12 cellular contexts compared by ENCODE assay signal in genomic region chr11:6391548-6392134, GRCh38. TPM values are rescaled to one million over a fixed set of nuclear protein-coding genes. Genes with fewer than 3 reads are reported as not detected.
A peak's percentile ranks its signal among the peaks of the same experiment; 100 is the strongest.
DNase-seq lines count a peak whose midpoint lies in the region; ATAC-seq, FAIRE-seq and TF ChIP-seq lines count a peak whose summit lies in the region.
"Had no signal": no experiment of that assay in that cellular context is flagged by ENCODE, and none has a peak within 500 bp of the region (broad histone marks: within the 10 kb centered on the region; RNA-seq: fewer than 3 reads in every experiment).

No MANE protein-coding gene starts in this region.

- H3K4me1 Mint-ChIP-seq in activated naive CD8-positive, alpha-beta T cell treated with anti-CD3 and anti-CD28 coated beads, Interleukin-2, amount 10 ng/mL, durations not matched to agents 7 days and 5 days: peaks cover 34% of the 10 kb centered on the region
- H3K4me1 Mint-ChIP-seq in memory B cell (peaks cover 21% of the 10 kb centered on the region), type B pancreatic cell (ENCODE audit: unreplicated experiment) (peaks cover 30% of the 10 kb centered on the region)

- intact Hi-C loops in heart right ventricle (cut with DNase I) (loop anchor here in 1 of 10 donors (10.0 kb wide), 1 partner anchor 293 kb away; the partner anchor contains the start of gene MRPL17), left cardiac atrium (cut with DNase I) (no loop called here)

- DNase-seq in heart right ventricle: no peak
- no peak for DNase-seq in left cardiac atrium
- no peak for DNase-seq in activated naive CD8-positive, alpha-beta T cell treated with anti-CD3 and anti-CD28 coated beads, Interleukin-2, amount 10 ng/mL, durations not matched to agents 7 days and 5 days
- no peak for DNase-seq in memory B cell (ENCODE audit: low spot score in 2 of 2)
- no peak for DNase-seq in type B pancreatic cell (ENCODE audit: extremely low spot score, unreplicated experiment)
- DNase-seq in RCC 7860 (ENCODE audit: low spot score): no peak
- DNase-seq in T1000 (lab: John Stamatoyannopoulos, UW): no peak
- DNase-seq: DMS 273 treated with DMSO at 0.1 percent for 48 hours, NCI-H1436 treated with DMSO at 0.1 percent for 48 hours, SW 1271 had no signal

- no peak overlapping the region for H3K27ac Mint-ChIP-seq in activated naive CD8-positive, alpha-beta T cell treated with anti-CD3 and anti-CD28 coated beads, Interleukin-2, amount 10 ng/mL, durations not matched to agents 7 days and 5 days
- H3K27ac Mint-ChIP-seq in memory B cell: no peak overlapping the region
- H3K27ac Mint-ChIP-seq in type B pancreatic cell: no peak overlapping the region

- H3K36me3 ChIP-seq in heart right ventricle: peaks cover 0 to 41% (median 0%) of the 10 kb centered on the region in 9 donors
- H3K36me3 ChIP-seq: HAP-1 had no signal

- H3K27me3 Mint-ChIP-seq in activated naive CD8-positive, alpha-beta T cell treated with anti-CD3 and anti-CD28 coated beads, Interleukin-2, amount 10 ng/mL, durations not matched to agents 7 days and 5 days: no peaks in the 10 kb centered on the region
- H3K27me3 Mint-ChIP-seq in memory B cell: no peaks in the 10 kb centered on the region
- no peaks in the 10 kb centered on the region for H3K27me3 Mint-ChIP-seq in type B pancreatic cell

- H3K9me3 ChIP-seq in heart right ventricle: no peaks in the 10 kb centered on the region
- H3K9me3 ChIP-seq: HAP-1 had no signal

- H3K36me3 Mint-ChIP-seq in activated naive CD8-positive, alpha-beta T cell treated with anti-CD3 and anti-CD28 coated beads, Interleukin-2, amount 10 ng/mL, durations not matched to agents 7 days and 5 days: peaks cover 22% of the 10 kb centered on the region
- H3K36me3 Mint-ChIP-seq in memory B cell (peaks cover 4% of the 10 kb centered on the region), type B pancreatic cell (no peaks in the 10 kb centered on the region)

- TF ChIP-seq CTCF in heart right ventricle (IDR thresholded peaks at IDR 0.05): no peak
- TF ChIP-seq CTCF in type B pancreatic cell (conservative IDR thresholded peaks at IDR 0.05): no peak

- H3K9me3 Mint-ChIP-seq in activated naive CD8-positive, alpha-beta T cell treated with anti-CD3 and anti-CD28 coated beads, Interleukin-2, amount 10 ng/mL, durations not matched to agents 7 days and 5 days: no peaks in the 10 kb centered on the region
- H3K9me3 Mint-ChIP-seq in memory B cell: no peaks in the 10 kb centered on the region
- H3K9me3 Mint-ChIP-seq in type B pancreatic cell: no peaks in the 10 kb centered on the region

- peaks cover 5 to 28% (median 22%) of the 10 kb centered on the region in 9 donors for H3K4me1 ChIP-seq in heart right ventricle

- FAIRE-seq in RCC 7860 (lab: Jason Lieb, UNC): no peak

- POLR2A ChIA-PET in activated naive CD8-positive, alpha-beta T cell treated with anti-CD3 and anti-CD28 coated beads, Interleukin-2, amount 10 ng/mL, durations not matched to agents 7 days and 5 days (lab: Charles Lee): interaction anchor here (0.6 to 7.0 kb wide), 8 partner anchors 10 to 227 kb away, joined by 3 to 140 read pairs (median 8); partner anchors contain the start of genes APBB1, ARFIP2, TIMM10B and TPP1

- peak overlapping the region in 1 of 10 donors; percentile 96 for H3K27ac ChIP-seq in heart right ventricle

- ATAC-seq in heart right ventricle: no peak
- no peak for ATAC-seq in left cardiac atrium
- ATAC-seq in activated naive CD8-positive, alpha-beta T cell treated with anti-CD3 and anti-CD28 coated beads, Interleukin-2, amount 10 ng/mL, durations not matched to agents 7 days and 5 days (ENCODE audit: low read depth): no peak
- ATAC-seq in memory B cell (ENCODE audit: low read depth): no peak
- ATAC-seq in GM21717 (IDR thresholded peaks at IDR 0.05; ENCODE audit: unreplicated experiment): no peak

- H3K4me3 ChIP-seq in heart right ventricle: peak overlapping the region in 9 of 10 donors; percentile 67 to 98 (median 82)

- H3K4me3 Mint-ChIP-seq in activated naive CD8-positive, alpha-beta T cell treated with anti-CD3 and anti-CD28 coated beads, Interleukin-2, amount 10 ng/mL, durations not matched to agents 7 days and 5 days: peak overlapping the region; percentile 96
- peak overlapping the region; percentile 97 for H3K4me3 Mint-ChIP-seq in memory B cell
- peak overlapping the region; percentile 39 for H3K4me3 Mint-ChIP-seq in type B pancreatic cell

- H3K27me3 ChIP-seq in heart right ventricle: no peaks in the 10 kb centered on the region

- 92 to 94% methylated on average over 18 of the region's 18 CpGs for WGBS in heart right ventricle, 2 donors

RNA-seq across cellular contexts. Expression of gene SMPD1, which starts 1.4 kb away (rescaled TPM):
- total RNA-seq in heart right ventricle: 10 to 100 TPM; 57.4 to 88.1 (median 67.6) TPM
- polyA plus RNA-seq in heart right ventricle: 10 to 100 TPM; 53.8 to 62.1 TPM
- 10 to 100 TPM; 50.8 to 56.3 TPM for total RNA-seq in left cardiac atrium
- 10 to 100 TPM; 40.7 to 42.6 TPM for total RNA-seq in activated naive CD8-positive, alpha-beta T cell treated with anti-CD3 and anti-CD28 coated beads, Interleukin-2, amount 10 ng/mL, durations not matched to agents 7 days and 5 days
- 31.6 and 50.0 TPM in 2 replicates for total RNA-seq in type B pancreatic cell (ENCODE audit: low replicate concordance)

RNA-seq across cellular contexts. Expression of gene APBB1, which starts 27.3 kb away (rescaled TPM):
- total RNA-seq in heart right ventricle (10 to 100 TPM; 54.3 to 93.3 (median 65.2) TPM), left cardiac atrium (10 to 100 TPM; 65.5 to 75.9 TPM), type B pancreatic cell (ENCODE audit: low replicate concordance) (38.4 and 61.6 TPM in 2 replicates)
- polyA plus RNA-seq in heart right ventricle: 10 to 100 TPM; 86.1 to 90.6 TPM
- 10 to 100 TPM; 64.0 to 69.2 TPM for total RNA-seq in activated naive CD8-positive, alpha-beta T cell treated with anti-CD3 and anti-CD28 coated beads, Interleukin-2, amount 10 ng/mL, durations not matched to agents 7 days and 5 days

RNA-seq across cellular contexts. Expression of gene HPX, which starts 49.1 kb away (rescaled TPM):
- total RNA-seq in heart right ventricle (under 1 TPM in 5 of 10 donors, not detected in 5; 0.33 to 0.55 (median 0.40) TPM), left cardiac atrium (1 to 10 TPM in 1 of 2 donors, under 1 TPM in 1; 0.38 to 1.0 TPM), type B pancreatic cell (ENCODE audit: low replicate concordance) (1.5 and 1.9 TPM in 2 replicates)
- under 1 TPM; 0.22 to 0.73 TPM for polyA plus RNA-seq in heart right ventricle
- total RNA-seq in activated naive CD8-positive, alpha-beta T cell treated with anti-CD3 and anti-CD28 coated beads, Interleukin-2, amount 10 ng/mL, durations not matched to agents 7 days and 5 days: 1 to 10 TPM in 1 of 2 experiments, under 1 TPM in 1; 0.58 to 1.3 TPM

Comparison
In these comparisons a context has a peak if more than half of its experiments do, and no peak if none do; other contexts are left out.
1. H3K4me3 Mint-ChIP-seq: peak in every context shown above with its lines; median percentile 97 in memory B cell; 96 in activated naive CD8-positive, alpha-beta T cell treated with anti-CD3 and anti-CD28 coated beads, Interleukin-2, amount 10 ng/mL, durations not matched to agents 7 days and 5 days; 39 in type B pancreatic cell.